ENCODE assay signal across 11 cellular contexts in the genomic region with DNA sequence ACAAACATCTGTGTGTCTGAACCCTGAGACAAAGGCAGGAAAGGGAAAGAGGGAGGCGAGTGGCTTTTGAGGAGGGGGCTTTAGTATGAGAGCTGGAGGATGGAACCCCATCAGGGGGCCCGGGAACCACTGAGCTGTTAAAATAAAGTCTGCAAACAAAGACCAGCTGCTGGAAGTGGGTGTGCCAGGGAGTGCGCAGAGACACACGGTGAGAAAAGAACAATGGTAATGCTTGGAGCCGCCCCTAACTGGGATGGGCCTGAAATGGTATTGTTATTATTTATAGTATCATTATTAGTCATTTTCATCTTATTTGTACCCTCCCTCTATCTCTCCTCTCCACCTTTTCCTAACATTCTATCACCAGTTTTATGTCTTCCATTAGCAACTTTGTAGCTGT. TPM values are rescaled to one million over a fixed set of nuclear protein-coding genes. Genes with fewer than 3 reads are reported as not detected.
DNase-seq lines count a peak whose midpoint lies in the region; ATAC-seq, FAIRE-seq and TF ChIP-seq lines count a peak whose summit lies in the region.
"Not testable (repeated sequence)": the region's sequence is repeated elsewhere in the genome, so short reads cannot be mapped to it uniquely, and the experiment has no call there.
"Had no signal": no experiment of that assay in that cellular context is flagged by ENCODE, and none has a peak within 500 bp of the region (broad histone marks: within the 10 kb centered on the region; RNA-seq: fewer than 3 reads in every experiment).

No MANE protein-coding gene starts in this region.

- not testable (repeated sequence) for H3K9me3 Mint-ChIP-seq in T-helper 1 cell treated with Interleukin-12 subunit alpha and Interleukin-12 subunit beta and Interleukin-4 antibody, amounts not matched to agents 30 μg/mL and 1 μg/mL, for 36 hours; activated T-cell treated with anti-CD3 and anti-CD28 coated beads, Interleukin-2, amount 50 U/mL, for 72 hours; neural progenitor cell; stimulated activated naive CD8-positive, alpha-beta T cell treated with anti-CD3 and anti-CD28 coated beads, Interleukin-15, amount 100 ng/mL, for 72 hours

- not testable (repeated sequence) for H3K4me3 ChIP-seq in K562; HepG2 (replicated peaks in 1 of 3; ENCODE audit: insufficient read depth in 1 of 3, low read depth in 2 of 3, low read length in 3 of 3); neural progenitor cell
- peak overlapping the region in 2 of 4 donors; percentile 6 to 66 for H3K4me3 ChIP-seq in esophagus squamous epithelium

- TF ChIP-seq RAD21 in K562 (CRISPR knock-in tag; conservative IDR thresholded peaks at IDR 0.05 in 1 of 2, IDR thresholded peaks at IDR 0.05 in 1 of 2); HepG2 (CRISPR knock-in tag; IDR thresholded peaks at IDR 0.05): not testable (repeated sequence)

- not testable (repeated sequence) for TF ChIP-seq POLR2A in K562 (conservative IDR thresholded peaks at IDR 0.05); esophagus squamous epithelium (IDR thresholded peaks at IDR 0.05); HepG2 (IDR thresholded peaks at IDR 0.05; ENCODE audit: insufficient read depth in 1 of 2, low read depth in 2 of 2, low read length in 2 of 2)

- not testable (repeated sequence) for H3K27me3 Mint-ChIP-seq in T-helper 1 cell treated with Interleukin-12 subunit alpha and Interleukin-12 subunit beta and Interleukin-4 antibody, amounts not matched to agents 30 μg/mL and 1 μg/mL, for 36 hours (ENCODE audit: low read depth); activated T-cell treated with anti-CD3 and anti-CD28 coated beads, Interleukin-2, amount 50 U/mL, for 72 hours (ENCODE audit: low read depth); neural progenitor cell (ENCODE audit: insufficient read depth, low read depth); stimulated activated naive CD8-positive, alpha-beta T cell treated with anti-CD3 and anti-CD28 coated beads, Interleukin-15, amount 100 ng/mL, for 72 hours

- not testable (repeated sequence) for DNase-seq in activated T-cell treated with anti-CD3 and anti-CD28 coated beads, Interleukin-2, amount 50 U/mL, for 72 hours; K562 (ENCODE audit: extremely low read depth in 1 of 4, low spot score in 3 of 4); esophagus squamous epithelium (lab: John Stamatoyannopoulos, UW); HepG2 (ENCODE audit: low spot score); neural progenitor cell (ENCODE audit: low spot score); stimulated activated naive CD8-positive, alpha-beta T cell treated with anti-CD3 and anti-CD28 coated beads, Interleukin-15, amount 100 ng/mL, for 72 hours

- H3K9me1 ChIP-seq in K562 (ENCODE audit: control insufficient read depth, insufficient read depth, low read length) = not testable (repeated sequence)

- H3K4me2 ChIP-seq in K562 (ENCODE audit: insufficient read depth, low read length) (peak overlapping the region; percentile 41; the same call in 1 of the 2 replicates), HepG2 (ENCODE audit: low read depth, low read length) (peak overlapping the region; percentile 99; the same call in 1 of the 2 replicates)
- H3K4me2 ChIP-seq in neural progenitor cell = not testable (repeated sequence)

- H3K4me1 ChIP-seq in K562 (replicated peaks in 1 of 2; ENCODE audit: control insufficient read depth in 2 of 2, insufficient read depth in 2 of 2, low read length in 2 of 2) (peaks cover 39 to 46% of the 10 kb centered on the region in 2 experiments), esophagus squamous epithelium (peaks cover 30 to 84% (median 53%) of the 10 kb centered on the region in 3 donors), HepG2 (ENCODE audit: insufficient read depth, low read length) (peaks cover 86% of the 10 kb centered on the region), neural progenitor cell (peaks cover 48% of the 10 kb centered on the region)

- H3K9me3 ChIP-seq in K562 (replicated peaks; ENCODE audit: control insufficient read depth, insufficient read depth, low read depth, low read length); esophagus squamous epithelium; HepG2 (ENCODE audit: low read length); neural progenitor cell (ENCODE audit: low read depth): not testable (repeated sequence)

- WGBS in K562 (ENCODE audit: insufficient coverage, low coverage, missing lambda C conversion rate) = no CpG with 5 or more reads among the region's 5 CpGs
- no CpG with 5 or more reads among the region's 5 CpGs for WGBS in esophagus squamous epithelium, 2 donors
- WGBS in HepG2 (ENCODE audit: low lambda C conversion rate) = 90% methylated on average over 2 of the region's 5 CpGs

- not testable (repeated sequence) for H4K20me1 ChIP-seq in K562 (replicated peaks; ENCODE audit: control insufficient read depth, insufficient read depth, low read length); HepG2 (ENCODE audit: insufficient read depth, low read length); neural progenitor cell (ENCODE audit: low read depth)

- not testable (repeated sequence) for TF ChIP-seq CTCF in K562 (IDR thresholded peaks at IDR 0.05 in 2 of 3, conservative IDR thresholded peaks at IDR 0.05 in 1 of 3; ENCODE audit: insufficient read depth in 2 of 3, low read depth in 1 of 3, low read length in 3 of 3); esophagus squamous epithelium (IDR thresholded peaks at IDR 0.05); HepG2 (CRISPR knock-in tag; IDR thresholded peaks at IDR 0.05); neural progenitor cell (IDR thresholded peaks at IDR 0.05)

- intact Hi-C loops in K562 (cut with micrococcal nuclease); esophagus squamous epithelium (cut with DNase I); HepG2 (cut with micrococcal nuclease; ENCODE audit: unreplicated experiment): not testable (repeated sequence)

- peaks cover 64% of the 10 kb centered on the region for H3K4me1 Mint-ChIP-seq in T-helper 1 cell treated with Interleukin-12 subunit alpha and Interleukin-12 subunit beta and Interleukin-4 antibody, amounts not matched to agents 30 μg/mL and 1 μg/mL, for 36 hours (ENCODE audit: low read depth)
- peaks cover 84% of the 10 kb centered on the region for H3K4me1 Mint-ChIP-seq in activated T-cell treated with anti-CD3 and anti-CD28 coated beads, Interleukin-2, amount 50 U/mL, for 72 hours (ENCODE audit: low read depth)
- H3K4me1 Mint-ChIP-seq in neural progenitor cell = peaks cover 62% of the 10 kb centered on the region
- H3K4me1 Mint-ChIP-seq in stimulated activated naive CD8-positive, alpha-beta T cell treated with anti-CD3 and anti-CD28 coated beads, Interleukin-15, amount 100 ng/mL, for 72 hours = peaks cover 80% of the 10 kb centered on the region

- peaks cover 19% of the 10 kb centered on the region for H3F3A ChIP-seq in neural progenitor cell (ENCODE audit: low read depth)

- CTCF ChIA-PET in K562 (lab: Yijun Ruan, JAX; ENCODE audit: low intra/inter-chr PET ratio); HepG2 (lab: Yijun Ruan, JAX; ENCODE audit: low intra/inter-chr PET ratio, low total read pairs): not testable (repeated sequence)

- not testable (repeated sequence) for H3K9ac ChIP-seq in K562 (ENCODE audit: insufficient read depth in 1 of 2, low read depth in 2 of 2, low read length in 2 of 2); neural progenitor cell
- H3K9ac ChIP-seq in HepG2 (ENCODE audit: insufficient read depth, low read depth, low read length) = peak overlapping the region; percentile 51; the same call in 1 of the 2 replicates

- not testable (repeated sequence) for TF ChIP-seq EP300 in K562 (IDR thresholded peaks at IDR 0.05; ENCODE audit: low read length); HepG2 (IDR thresholded peaks at IDR 0.05; ENCODE audit: low read depth in 2 of 2, low read length in 2 of 2); HepG2 (CRISPR knock-in tag; IDR thresholded peaks at IDR 0.05; ENCODE audit: borderline replicate concordance)

- H3K36me3 ChIP-seq in K562 (ENCODE audit: control insufficient read depth, insufficient read depth, low read length) = peaks cover 18% of the 10 kb centered on the region; the same call in 1 of the 3 replicates
- peaks cover 0 to 37% (median 0%) of the 10 kb centered on the region in 3 donors for H3K36me3 ChIP-seq in esophagus squamous epithelium
- H3K36me3 ChIP-seq in HepG2 (replicated peaks in 1 of 2; ENCODE audit: control insufficient read depth in 1 of 2, insufficient read depth in 2 of 2, low read length in 2 of 2) = peaks cover 4 to 48% of the 10 kb centered on the region in 2 experiments; a peak in 3 of 5 replicates
- not testable (repeated sequence) for H3K36me3 ChIP-seq in neural progenitor cell

- ATAC-seq in activated T-cell treated with anti-CD3 and anti-CD28 coated beads, Interleukin-2, amount 50 U/mL, for 72 hours (replicated peaks in 1 of 2); K562; HepG2; stimulated activated naive CD8-positive, alpha-beta T cell treated with anti-CD3 and anti-CD28 coated beads, Interleukin-15, amount 100 ng/mL, for 72 hours: not testable (repeated sequence)

- peak overlapping the region; percentile 69 for H3K4me3 Mint-ChIP-seq in T-helper 1 cell treated with Interleukin-12 subunit alpha and Interleukin-12 subunit beta and Interleukin-4 antibody, amounts not matched to agents 30 μg/mL and 1 μg/mL, for 36 hours
- H3K4me3 Mint-ChIP-seq in activated T-cell treated with anti-CD3 and anti-CD28 coated beads, Interleukin-2, amount 50 U/mL, for 72 hours = peak overlapping the region; percentile 93 to 96
- H3K4me3 Mint-ChIP-seq in neural progenitor cell = not testable (repeated sequence)
- H3K4me3 Mint-ChIP-seq in stimulated activated naive CD8-positive, alpha-beta T cell treated with anti-CD3 and anti-CD28 coated beads, Interleukin-15, amount 100 ng/mL, for 72 hours = peak overlapping the region; percentile 25 to 96

- not testable (repeated sequence) for H2AFZ ChIP-seq in K562 (ENCODE audit: low read depth, low read length); HepG2 (ENCODE audit: low read length); neural progenitor cell (replicated peaks)

- in situ Hi-C loops in K562 (cut with MboI); HepG2 (cut with HindIII; ENCODE audit: extremely low pct_ligation_motif_present, low pct_unique_long_range_greater_than_20kb): not testable (repeated sequence)

- peak; percentile 72 for FAIRE-seq in K562 (lab: Jason Lieb, UNC)
- not testable (repeated sequence) for FAIRE-seq in HepG2 (lab: Jason Lieb, UNC)

- H3K79me2 ChIP-seq in K562 (ENCODE audit: control insufficient read depth, insufficient read depth, low read length) (peaks cover 25% of the 10 kb centered on the region), HepG2 (ENCODE audit: insufficient read depth, low read length) (peaks cover 34% of the 10 kb centered on the region)
- H3K79me2 ChIP-seq in neural progenitor cell (ENCODE audit: low read depth) = not testable (repeated sequence)

- peak overlapping the region; percentile 60 for H3K27ac Mint-ChIP-seq in T-helper 1 cell treated with Interleukin-12 subunit alpha and Interleukin-12 subunit beta and Interleukin-4 antibody, amounts not matched to agents 30 μg/mL and 1 μg/mL, for 36 hours
- H3K27ac Mint-ChIP-seq in activated T-cell treated with anti-CD3 and anti-CD28 coated beads, Interleukin-2, amount 50 U/mL, for 72 hours = peak overlapping the region; percentile 95
- peak overlapping the region; percentile 96 for H3K27ac Mint-ChIP-seq in neural progenitor cell
- not testable (repeated sequence) for H3K27ac Mint-ChIP-seq in stimulated activated naive CD8-positive, alpha-beta T cell treated with anti-CD3 and anti-CD28 coated beads, Interleukin-15, amount 100 ng/mL, for 72 hours

- peaks cover 42% of the 10 kb centered on the region for H3K36me3 Mint-ChIP-seq in T-helper 1 cell treated with Interleukin-12 subunit alpha and Interleukin-12 subunit beta and Interleukin-4 antibody, amounts not matched to agents 30 μg/mL and 1 μg/mL, for 36 hours (ENCODE audit: low read depth)
- not testable (repeated sequence) for H3K36me3 Mint-ChIP-seq in activated T-cell treated with anti-CD3 and anti-CD28 coated beads, Interleukin-2, amount 50 U/mL, for 72 hours (ENCODE audit: insufficient read depth in 2 of 2); neural progenitor cell

- not testable (repeated sequence) for H3K27ac ChIP-seq in K562 (ENCODE audit: extremely low read depth, low read depth, low read length); HepG2 (ENCODE audit: extremely low read length, insufficient read depth, low read length); neural progenitor cell
- peak overlapping the region in 3 of 4 donors; percentile 78 to 93 (median 81) for H3K27ac ChIP-seq in esophagus squamous epithelium

- BruUV-seq in K562 (replicated peaks; lab: Mats Ljungman, UMichigan); HepG2 (replicated peaks; lab: Mats Ljungman, UMichigan): not testable (repeated sequence)

- not testable (repeated sequence) for H3K27me3 ChIP-seq in K562 (ENCODE audit: control insufficient read depth in 2 of 2, insufficient read depth in 2 of 2, low read length in 2 of 2); esophagus squamous epithelium; HepG2 (ENCODE audit: control insufficient read depth in 1 of 2, insufficient read depth in 2 of 2, low read length in 2 of 2); neural progenitor cell

- POLR2A ChIA-PET in K562 (lab: Yijun Ruan, JAX); HepG2 (lab: Yijun Ruan, JAX): not testable (repeated sequence)

RNA-seq across cellular contexts. Expression of gene APOL1, which starts 2.6 kb away (rescaled TPM):
- total RNA-seq in activated T-cell treated with anti-CD3 and anti-CD28 coated beads, Interleukin-2, amount 50 U/mL, for 72 hours = 10 to 100 TPM; 32.7 to 44.5 TPM
- total RNA-seq in K562 (2011; cell fraction: chromatin; rRNA removed; ENCODE audit: low replicate concordance) = 16.6 and 19.1 TPM in 2 replicates
- 16.3 and 21.5 TPM in 2 replicates for total RNA-seq in K562 (2011; cell fraction: nucleolus; rRNA removed)
- total RNA-seq in K562 (2011; cell fraction: nucleoplasm; rRNA removed) = 19.4 and 21.1 TPM in 2 replicates
- total RNA-seq in K562 (2014; rRNA removed) (5.8 TPM in 2 replicates), K562 (2014; rRNA removed; fragmentation: Illumina TruSeq; extraction: Trizol) (3.5 and 4.1 TPM in 2 replicates), K562 (2015; rRNA removed; fragmentation: Illumina TruSeq; extraction: Trizol) (7.0 and 7.3 TPM in 2 replicates), K562 (2021) (8.1 and 9.0 TPM in 2 replicates), esophagus squamous epithelium (10 to 100 TPM in 3 of 4 donors, 1 to 10 TPM in 1; 8.4 to 49.3 (median 20.6) TPM), HepG2 (2016; rRNA removed; fragmentation: Illumina TruSeq; extraction: Trizol) (11.2 and 20.3 TPM in 2 replicates), neural progenitor cell (ENCODE audit: low replicate concordance) (not detected in 2 replicates)
- polyA plus RNA-seq in K562 (2011; rRNA removed) (4.7 and 5.6 TPM in 2 replicates), K562 (2014; fragmentation: Illumina TruSeq; extraction: Trizol) (9.5 and 9.7 TPM in 2 replicates), K562 (2014; fragmentation: Nextera tagmentation; extraction: Ambion mirVana) (1 to 10 TPM; 2.5 to 4.2 TPM), K562 (2014; rRNA removed) (5.3 and 6.9 TPM in 2 replicates), HepG2 (2011; rRNA removed) (75.0 and 124 TPM in 2 replicates)
- 2.8 and 4.2 TPM in 2 replicates for polyA plus RNA-seq in K562 (2011; cell fraction: cytosol; rRNA removed)
- 7.4 and 14.5 TPM in 2 replicates for polyA plus RNA-seq in K562 (2011; cell fraction: nucleus; rRNA removed)
- polyA plus RNA-seq in K562 (2012) = 21.2 and 33.8 TPM in 2 replicates
- polyA minus RNA-seq in K562 (2011; rRNA and poly(A)+ RNA removed) = 4.9 and 5.3 TPM in 2 replicates
- 1.2 and 5.9 TPM in 2 replicates for polyA minus RNA-seq in K562 (2011; cell fraction: cytosol; rRNA and poly(A)+ RNA removed)
- polyA minus RNA-seq in K562 (2011; cell fraction: nucleus; rRNA and poly(A)+ RNA removed) = 2.6 and 3.2 TPM in 2 replicates
- total RNA-seq in HepG2 (2016; cell fraction: cytosol; rRNA removed; fragmentation: Illumina TruSeq; extraction: Trizol; ENCODE audit: low read depth) = 2.3 and 2.8 TPM in 2 replicates
- total RNA-seq in HepG2 (2016; cell fraction: insoluble cytoplasmic fraction; rRNA removed; fragmentation: Illumina TruSeq; extraction: Trizol) = 10.1 and 20.9 TPM in 2 replicates
- 3.2 and 3.4 TPM in 2 replicates for total RNA-seq in HepG2 (2016; cell fraction: membrane; rRNA removed; fragmentation: Illumina TruSeq; extraction: Trizol)
- 19.4 and 20.3 TPM in 2 replicates for total RNA-seq in HepG2 (2016; cell fraction: nucleus; rRNA removed; fragmentation: Illumina TruSeq; extraction: Trizol)
- 57.2 and 84.6 TPM in 2 replicates for polyA plus RNA-seq in HepG2 (2011; cell fraction: cytosol; rRNA removed)
- polyA plus RNA-seq in HepG2 (2011; cell fraction: nucleus; rRNA removed) = 110 and 144 TPM in 2 replicates
- polyA plus RNA-seq in HepG2 (2012) = 126 and 159 TPM in 2 replicates
- polyA plus RNA-seq in HepG2 (2016; cell fraction: cytosol; fragmentation: Illumina TruSeq; extraction: Trizol; ENCODE audit: low read depth) = 2.5 and 2.9 TPM in 2 replicates
- polyA plus RNA-seq in HepG2 (2016; cell fraction: insoluble cytoplasmic fraction; fragmentation: Illumina TruSeq; extraction: Trizol; ENCODE audit: low read depth) = 12.0 and 13.0 TPM in 2 replicates
- polyA plus RNA-seq in HepG2 (2016; cell fraction: membrane; fragmentation: Illumina TruSeq; extraction: Trizol; ENCODE audit: low read depth) = 3.3 and 3.8 TPM in 2 replicates
- polyA plus RNA-seq in HepG2 (2016; cell fraction: nucleus; fragmentation: Illumina TruSeq; extraction: Trizol; ENCODE audit: insufficient read depth, low read depth) = 37.3 and 42.3 TPM in 2 replicates
- 2.0 and 61.9 TPM in 2 replicates for polyA minus RNA-seq in HepG2 (2011; rRNA and poly(A)+ RNA removed; ENCODE audit: low replicate concordance)
- 61.5 and 88.3 TPM in 2 replicates for polyA minus RNA-seq in HepG2 (2011; cell fraction: cytosol; rRNA and poly(A)+ RNA removed)
- 34.2 and 54.7 TPM in 2 replicates for polyA minus RNA-seq in HepG2 (2011; cell fraction: nucleus; rRNA and poly(A)+ RNA removed)
- total RNA-seq: H7, neural crest cell had no signal

RNA-seq across cellular contexts. Expression of gene APOL2, which starts 16.2 kb away (rescaled TPM):
- 10 to 100 TPM; 64.5 to 69.5 TPM for total RNA-seq in activated T-cell treated with anti-CD3 and anti-CD28 coated beads, Interleukin-2, amount 50 U/mL, for 72 hours
- 7.9 and 14.5 TPM in 2 replicates for total RNA-seq in K562 (2011; cell fraction: chromatin; rRNA removed; ENCODE audit: low replicate concordance)
- 9.6 and 11.0 TPM in 2 replicates for total RNA-seq in K562 (2011; cell fraction: nucleolus; rRNA removed)
- 11.5 and 15.8 TPM in 2 replicates for total RNA-seq in K562 (2011; cell fraction: nucleoplasm; rRNA removed)
- total RNA-seq in K562 (2014; rRNA removed) (8.9 and 9.7 TPM in 2 replicates), K562 (2014; rRNA removed; fragmentation: Illumina TruSeq; extraction: Trizol) (9.3 and 10.6 TPM in 2 replicates), K562 (2015; rRNA removed; fragmentation: Illumina TruSeq; extraction: Trizol) (9.6 and 10.6 TPM in 2 replicates), K562 (2021) (9.7 and 10.6 TPM in 2 replicates), esophagus squamous epithelium (10 to 100 TPM; 14.6 to 44.5 (median 23.5) TPM), HepG2 (2016; rRNA removed; fragmentation: Illumina TruSeq; extraction: Trizol) (28.7 and 34.3 TPM in 2 replicates), neural progenitor cell (ENCODE audit: low replicate concordance) (10.9 and 12.8 TPM in 2 replicates)
- polyA plus RNA-seq in K562 (2011; rRNA removed) (5.4 and 7.7 TPM in 2 replicates), K562 (2014; fragmentation: Illumina TruSeq; extraction: Trizol) (8.9 and 9.4 TPM in 2 replicates), K562 (2014; fragmentation: Nextera tagmentation; extraction: Ambion mirVana) (1 to 10 TPM; 2.7 to 6.8 TPM), K562 (2014; rRNA removed) (6.6 and 6.9 TPM in 2 replicates), HepG2 (2011; rRNA removed) (51.2 and 94.4 TPM in 2 replicates)
- 5.7 and 7.9 TPM in 2 replicates for polyA plus RNA-seq in K562 (2011; cell fraction: cytosol; rRNA removed)
- polyA plus RNA-seq in K562 (2011; cell fraction: nucleus; rRNA removed) = 7.8 and 12.8 TPM in 2 replicates
- 12.3 and 12.8 TPM in 2 replicates for polyA plus RNA-seq in K562 (2012)
- polyA minus RNA-seq in K562 (2011; rRNA and poly(A)+ RNA removed) = 7.8 and 13.2 TPM in 2 replicates
- 3.5 and 6.3 TPM in 2 replicates for polyA minus RNA-seq in K562 (2011; cell fraction: cytosol; rRNA and poly(A)+ RNA removed)
- 2.4 and 3.6 TPM in 2 replicates for polyA minus RNA-seq in K562 (2011; cell fraction: nucleus; rRNA and poly(A)+ RNA removed)
- total RNA-seq in HepG2 (2016; cell fraction: cytosol; rRNA removed; fragmentation: Illumina TruSeq; extraction: Trizol; ENCODE audit: low read depth) = 2.5 and 3.6 TPM in 2 replicates
- 27.0 and 29.3 TPM in 2 replicates for total RNA-seq in HepG2 (2016; cell fraction: insoluble cytoplasmic fraction; rRNA removed; fragmentation: Illumina TruSeq; extraction: Trizol)
- 8.2 and 9.0 TPM in 2 replicates for total RNA-seq in HepG2 (2016; cell fraction: membrane; rRNA removed; fragmentation: Illumina TruSeq; extraction: Trizol)
- 16.8 and 21.4 TPM in 2 replicates for total RNA-seq in HepG2 (2016; cell fraction: nucleus; rRNA removed; fragmentation: Illumina TruSeq; extraction: Trizol)
- polyA plus RNA-seq in HepG2 (2011; cell fraction: cytosol; rRNA removed) = 53.4 and 72.6 TPM in 2 replicates
- 195 and 245 TPM in 2 replicates for polyA plus RNA-seq in HepG2 (2011; cell fraction: nucleus; rRNA removed)
- 58.3 and 88.7 TPM in 2 replicates for polyA plus RNA-seq in HepG2 (2012)
- polyA plus RNA-seq in HepG2 (2016; cell fraction: cytosol; fragmentation: Illumina TruSeq; extraction: Trizol; ENCODE audit: low read depth) = 1.8 TPM in 2 replicates
- 20.2 and 26.3 TPM in 2 replicates for polyA plus RNA-seq in HepG2 (2016; cell fraction: insoluble cytoplasmic fraction; fragmentation: Illumina TruSeq; extraction: Trizol; ENCODE audit: low read depth)
- 4.4 and 5.1 TPM in 2 replicates for polyA plus RNA-seq in HepG2 (2016; cell fraction: membrane; fragmentation: Illumina TruSeq; extraction: Trizol; ENCODE audit: low read depth)
- polyA plus RNA-seq in HepG2 (2016; cell fraction: nucleus; fragmentation: Illumina TruSeq; extraction: Trizol; ENCODE audit: insufficient read depth, low read depth) = 31.6 and 34.2 TPM in 2 replicates
- polyA minus RNA-seq in HepG2 (2011; rRNA and poly(A)+ RNA removed; ENCODE audit: low replicate concordance) = 34.5 and 120 TPM in 2 replicates
- 39.4 and 67.2 TPM in 2 replicates for polyA minus RNA-seq in HepG2 (2011; cell fraction: cytosol; rRNA and poly(A)+ RNA removed)
- polyA minus RNA-seq in HepG2 (2011; cell fraction: nucleus; rRNA and poly(A)+ RNA removed) = 44.7 and 77.3 TPM in 2 replicates

RNA-seq across cellular contexts. Expression of gene APOL4, which starts 54.0 kb away (rescaled TPM):
- total RNA-seq in activated T-cell treated with anti-CD3 and anti-CD28 coated beads, Interleukin-2, amount 50 U/mL, for 72 hours = 1 to 10 TPM in 1 of 2 donors, under 1 TPM in 1; 0.99 to 2.7 TPM
- total RNA-seq in K562 (2011; cell fraction: chromatin; rRNA removed; ENCODE audit: low replicate concordance) = 11.5 and 14.1 TPM in 2 replicates
- total RNA-seq in K562 (2011; cell fraction: nucleolus; rRNA removed) = 8.7 and 14.0 TPM in 2 replicates
- total RNA-seq in K562 (2011; cell fraction: nucleoplasm; rRNA removed) = 14.4 and 15.3 TPM in 2 replicates
- total RNA-seq in K562 (2014; rRNA removed) = 6.6 and 9.4 TPM in 2 replicates
- 7.6 and 9.3 TPM in 2 replicates for total RNA-seq in K562 (2014; rRNA removed; fragmentation: Illumina TruSeq; extraction: Trizol)
- total RNA-seq in K562 (2015; rRNA removed; fragmentation: Illumina TruSeq; extraction: Trizol) = 11.0 and 11.9 TPM in 2 replicates
- total RNA-seq in K562 (2021) = 8.9 and 9.8 TPM in 2 replicates
- polyA plus RNA-seq in K562 (2011; rRNA removed) = 14.3 and 14.5 TPM in 2 replicates
- 14.6 and 18.4 TPM in 2 replicates for polyA plus RNA-seq in K562 (2011; cell fraction: cytosol; rRNA removed)
- 8.5 and 10.5 TPM in 2 replicates for polyA plus RNA-seq in K562 (2011; cell fraction: nucleus; rRNA removed)
- polyA plus RNA-seq in K562 (2012) = 16.0 and 18.4 TPM in 2 replicates
- 8.1 and 10.2 TPM in 2 replicates for polyA plus RNA-seq in K562 (2014; fragmentation: Illumina TruSeq; extraction: Trizol)
- polyA plus RNA-seq in K562 (2014; fragmentation: Nextera tagmentation; extraction: Ambion mirVana) = 10 to 100 TPM in 1 of 2 experiments, 1 to 10 TPM in 1; 8.9 to 15.0 TPM
- polyA plus RNA-seq in K562 (2014; rRNA removed) = 6.5 and 7.2 TPM in 2 replicates
- polyA minus RNA-seq in K562 (2011; rRNA and poly(A)+ RNA removed) = 32.8 and 36.6 TPM in 2 replicates
- polyA minus RNA-seq in K562 (2011; cell fraction: cytosol; rRNA and poly(A)+ RNA removed) = 9.2 and 12.4 TPM in 2 replicates
- polyA minus RNA-seq in K562 (2011; cell fraction: nucleus; rRNA and poly(A)+ RNA removed) = 6.5 and 15.6 TPM in 2 replicates
- 10 to 100 TPM in 1 of 4 donors, 1 to 10 TPM in 2, under 1 TPM in 1; 0.45 to 10.3 (median 2.1) TPM for total RNA-seq in esophagus squamous epithelium
- 0.45 and 0.77 TPM in 2 replicates for total RNA-seq in HepG2 (2016; rRNA removed; fragmentation: Illumina TruSeq; extraction: Trizol)
- not detected in 2 replicates for total RNA-seq in HepG2 (2016; cell fraction: cytosol; rRNA removed; fragmentation: Illumina TruSeq; extraction: Trizol; ENCODE audit: low read depth)
- 0.54 and 0.76 TPM in 2 replicates for total RNA-seq in HepG2 (2016; cell fraction: insoluble cytoplasmic fraction; rRNA removed; fragmentation: Illumina TruSeq; extraction: Trizol)
- total RNA-seq in HepG2 (2016; cell fraction: membrane; rRNA removed; fragmentation: Illumina TruSeq; extraction: Trizol) = 0.15 and 0.45 TPM in 2 replicates
- total RNA-seq in HepG2 (2016; cell fraction: nucleus; rRNA removed; fragmentation: Illumina TruSeq; extraction: Trizol) = 0.78 and 0.91 TPM in 2 replicates
- 2.8 and 4.9 TPM in 2 replicates for polyA plus RNA-seq in HepG2 (2011; rRNA removed)
- 1.8 and 3.0 TPM in 2 replicates for polyA plus RNA-seq in HepG2 (2011; cell fraction: cytosol; rRNA removed)
- 5.6 and 9.1 TPM in 2 replicates for polyA plus RNA-seq in HepG2 (2011; cell fraction: nucleus; rRNA removed)
- 3.2 and 7.5 TPM in 2 replicates for polyA plus RNA-seq in HepG2 (2012)
- 0.06 and 0.10 TPM in 2 replicates for polyA plus RNA-seq in HepG2 (2016; cell fraction: cytosol; fragmentation: Illumina TruSeq; extraction: Trizol; ENCODE audit: low read depth)
- polyA plus RNA-seq in HepG2 (2016; cell fraction: insoluble cytoplasmic fraction; fragmentation: Illumina TruSeq; extraction: Trizol; ENCODE audit: low read depth) = 0.57 and 0.62 TPM in 2 replicates
- 0.11 and 0.16 TPM in 2 replicates for polyA plus RNA-seq in HepG2 (2016; cell fraction: membrane; fragmentation: Illumina TruSeq; extraction: Trizol; ENCODE audit: low read depth)
- polyA plus RNA-seq in HepG2 (2016; cell fraction: nucleus; fragmentation: Illumina TruSeq; extraction: Trizol; ENCODE audit: insufficient read depth, low read depth) = 0.96 and 1.2 TPM in 2 replicates
- polyA minus RNA-seq in HepG2 (2011; rRNA and poly(A)+ RNA removed; ENCODE audit: low replicate concordance) = 1.5 TPM in 1 of 2 replicates, not detected in the other
- polyA minus RNA-seq in HepG2 (2011; cell fraction: cytosol; rRNA and poly(A)+ RNA removed) = 0.70 and 1.5 TPM in 2 replicates
- 0.90 and 2.7 TPM in 2 replicates for polyA minus RNA-seq in HepG2 (2011; cell fraction: nucleus; rRNA and poly(A)+ RNA removed)
- total RNA-seq in neural progenitor cell (ENCODE audit: low replicate concordance) = 0.56 and 0.82 TPM in 2 replicates
- total RNA-seq: chondrocyte, foreskin keratinocyte, H7, neural crest cell had no signal
- polyA plus RNA-seq: foreskin keratinocyte had no signal
